ENCODE assay signal across 11 cellular contexts in genomic region chr5:172943283-172943841, GRCh38. TPM values are rescaled to one million over a fixed set of nuclear protein-coding genes. Genes with fewer than 3 reads are reported as not detected.
DNase-seq lines count a peak whose midpoint lies in the region; ATAC-seq and TF ChIP-seq lines count a peak whose summit lies in the region.
"Had no signal": no experiment of that assay in that cellular context is flagged by ENCODE, and none has a peak within 500 bp of the region (broad histone marks: within the 10 kb centered on the region; RNA-seq: fewer than 3 reads in every experiment).

No MANE protein-coding gene starts in this region.

- DNase-seq in DMS 273 treated with DMSO at 0.1 percent for 48 hours (lab: John Stamatoyannopoulos, UW), result peak; percentile 24
- peak; percentile 32 for DNase-seq in NCI-H2227 (lab: John Stamatoyannopoulos, UW; ENCODE audit: unreplicated experiment)
- DNase-seq in endothelial cell (ENCODE audit: low spot score), result no peak
- DNase-seq in omental fat pad (ENCODE audit: low spot score), result no peak
- DNase-seq in NCI-H2107 (lab: John Stamatoyannopoulos, UW), result no peak
- no peak for DNase-seq in naive thymus-derived CD4-positive, alpha-beta T cell
- no peak for DNase-seq in NCI-H146 treated with DMSO at 0.1 percent for 48 hours (lab: John Stamatoyannopoulos, UW; ENCODE audit: unreplicated experiment)
- no peak for DNase-seq in activated CD4-positive, CD25-positive, alpha-beta regulatory T cell treated with anti-CD3 and anti-CD28 coated beads, Interleukin-2, amount 50 U/mL, for 72 hours
- DNase-seq: activated CD4-positive, alpha-beta T cell treated with anti-CD3 and anti-CD28 coated beads, Interleukin-2, amount 50 U/mL, for 4 hours; NCI-H1930 had no signal

- H3K27me3 ChIP-seq in naive thymus-derived CD4-positive, alpha-beta T cell (ENCODE audit: control insufficient read depth in 2 of 2, insufficient read depth in 2 of 2, low read length in 2 of 2), result no peaks in the 10 kb centered on the region
- H3K27me3 ChIP-seq: dorsolateral prefrontal cortex had no signal

- H3K36me3 Mint-ChIP-seq in endothelial cell (ENCODE audit: low read depth, unreplicated experiment), result peaks cover 5% of the 10 kb centered on the region
- H3K36me3 Mint-ChIP-seq in naive thymus-derived CD4-positive, alpha-beta T cell, result peaks cover 0 to 47% (median 6%) of the 10 kb centered on the region in 5 donors

- no peak overlapping the region for H3K4me3 ChIP-seq in naive thymus-derived CD4-positive, alpha-beta T cell (ENCODE audit: low read length)
- H3K4me3 ChIP-seq: dorsolateral prefrontal cortex had no signal

- no peaks in the 10 kb centered on the region for H3K9me3 Mint-ChIP-seq in endothelial cell (ENCODE audit: unreplicated experiment)
- no peaks in the 10 kb centered on the region for H3K9me3 Mint-ChIP-seq in naive thymus-derived CD4-positive, alpha-beta T cell

- TF ChIP-seq CTCF in endothelial cell (IDR thresholded peaks at IDR 0.05; ENCODE audit: unreplicated experiment) (no peak), omental fat pad (IDR thresholded peaks at IDR 0.05) (no peak)

- peaks cover 9% of the 10 kb centered on the region for H3K27me3 Mint-ChIP-seq in endothelial cell (ENCODE audit: unreplicated experiment)
- no peaks in the 10 kb centered on the region for H3K27me3 Mint-ChIP-seq in naive thymus-derived CD4-positive, alpha-beta T cell

- intact Hi-C loops in naive thymus-derived CD4-positive, alpha-beta T cell (cut with micrococcal nuclease), result no loop called here

- H3K27ac Mint-ChIP-seq in endothelial cell (ENCODE audit: unreplicated experiment), result peak overlapping the region; percentile 10
- no peak overlapping the region for H3K27ac Mint-ChIP-seq in naive thymus-derived CD4-positive, alpha-beta T cell

- CTCF ChIA-PET in naive thymus-derived CD4-positive, alpha-beta T cell (lab: Charles Lee), result interaction anchor here (1.0 to 3.1 kb wide), 3 partner anchors 11 to 228 kb away, joined by 3 to 10 read pairs (median 4); no protein-coding TSS in a partner anchor

- H3K9me3 ChIP-seq in naive thymus-derived CD4-positive, alpha-beta T cell (ENCODE audit: control insufficient read depth in 2 of 3, low read length in 3 of 3), result no peaks in the 10 kb centered on the region

- no peaks in the 10 kb centered on the region for H3K4me1 ChIP-seq in naive thymus-derived CD4-positive, alpha-beta T cell (ENCODE audit: control insufficient read depth in 2 of 2, insufficient read depth in 2 of 2, low read length in 2 of 2)

- POLR2A ChIA-PET in naive thymus-derived CD4-positive, alpha-beta T cell (lab: Charles Lee), result no interaction called here

- peak; percentile 69 for ATAC-seq in omental fat pad (ENCODE audit: low FRiP score)
- no peak for ATAC-seq in naive thymus-derived CD4-positive, alpha-beta T cell

- peaks cover 0 to 75% (median 4%) of the 10 kb centered on the region in 3 experiments for H3K36me3 ChIP-seq in naive thymus-derived CD4-positive, alpha-beta T cell (ENCODE audit: control insufficient read depth in 2 of 3, insufficient read depth in 3 of 3, low read length in 3 of 3)

- H3K4me1 Mint-ChIP-seq in endothelial cell (ENCODE audit: unreplicated experiment), result peaks cover 6% of the 10 kb centered on the region
- peaks cover 0 to 5% (median 0%) of the 10 kb centered on the region in 7 donors for H3K4me1 Mint-ChIP-seq in naive thymus-derived CD4-positive, alpha-beta T cell

- H3K27ac ChIP-seq in naive thymus-derived CD4-positive, alpha-beta T cell (ENCODE audit: low read depth, low read length), result no peak overlapping the region

- H3K4me3 Mint-ChIP-seq in endothelial cell (ENCODE audit: unreplicated experiment), result no peak overlapping the region
- H3K4me3 Mint-ChIP-seq in naive thymus-derived CD4-positive, alpha-beta T cell, result no peak overlapping the region

RNA-seq across cellular contexts. Expression of gene RPL26L1, which starts 15.9 kb away (rescaled TPM):
- total RNA-seq in endothelial cell (ENCODE audit: unreplicated experiment) (48.6 TPM), omental fat pad (10 to 100 TPM; 20.5 to 29.1 (median 26.1) TPM)
- total RNA-seq in naive thymus-derived CD4-positive, alpha-beta T cell, result 10 to 100 TPM in 3 of 5 experiments, 1 to 10 TPM in 2; 9.6 to 40.0 (median 12.9) TPM
- polyA plus RNA-seq in naive thymus-derived CD4-positive, alpha-beta T cell, result 10 to 100 TPM; 29.7 to 37.1 TPM

RNA-seq across cellular contexts. Expression of gene ATP6V0E1, which starts 40.2 kb away (rescaled TPM):
- total RNA-seq in endothelial cell (ENCODE audit: unreplicated experiment), result 147 TPM
- 100 to 1,000 TPM; 174 to 267 (median 238) TPM for total RNA-seq in omental fat pad
- total RNA-seq in naive thymus-derived CD4-positive, alpha-beta T cell, result 100 to 1,000 TPM in 4 of 5 experiments, 10 to 100 TPM in 1; 61.8 to 170 (median 119) TPM
- 100 to 1,000 TPM; 415 to 455 TPM for polyA plus RNA-seq in naive thymus-derived CD4-positive, alpha-beta T cell

Comparison
In these comparisons a context has a peak if more than half of its experiments do, and no peak if none do; other contexts are left out.
1. DNase-seq: peak in DMS 273 treated with DMSO at 0.1 percent for 48 hours (single experiment) and NCI-H2227 (single experiment); none in endothelial cell (single experiment), omental fat pad (single experiment), NCI-H2107 (single experiment), naive thymus-derived CD4-positive, alpha-beta T cell (0 of 9), NCI-H146 treated with DMSO at 0.1 percent for 48 hours (single experiment) and activated CD4-positive, CD25-positive, alpha-beta regulatory T cell treated with anti-CD3 and anti-CD28 coated beads, Interleukin-2, amount 50 U/mL, for 72 hours (single experiment).